In genomic region chr12:14418526-14418925, GRCh38 we compare ENCODE assay signal across 9 cellular contexts. TPM values are rescaled to one million over a fixed set of nuclear protein-coding genes. Genes with fewer than 3 reads are reported as not detected.
DNase-seq lines count a peak whose midpoint lies in the region; ATAC-seq, FAIRE-seq and TF ChIP-seq lines count a peak whose summit lies in the region.
"Had no signal": no experiment of that assay in that cellular context is flagged by ENCODE, and none has a peak within 500 bp of the region (broad histone marks: within the 10 kb centered on the region; RNA-seq: fewer than 3 reads in every experiment).

No MANE protein-coding gene starts in this region.

- no peak for TF ChIP-seq EP300 in ovary (IDR thresholded peaks at IDR 0.05)

- H3K27me3 Mint-ChIP-seq in H9 (ENCODE audit: low read depth): no peaks in the 10 kb centered on the region

- H2AK5ac ChIP-seq in H9 (ENCODE audit: insufficient read length, low read length): no peak overlapping the region

- no peak overlapping the region for H4K5ac ChIP-seq in H9 (ENCODE audit: insufficient read length, low read depth, low read length)

- H3K4me1 Mint-ChIP-seq in H9: peaks cover 45 to 51% of the 10 kb centered on the region in 2 experiments

- H3K4me3 ChIP-seq in SJCRH30 (peak overlapping the region; percentile 12), fibroblast of lung (replicated peaks in 1 of 4; ENCODE audit: control extremely low read depth in 1 of 4, insufficient read depth in 1 of 4, low read depth in 3 of 4, low read length in 4 of 4) (peak overlapping the region in 1 of 4 experiments; percentile 23), pancreas (peak overlapping the region in 1 of 4 donors; percentile 12), ovary (no peak overlapping the region)

- no peak overlapping the region for H3K56ac ChIP-seq in H9 (ENCODE audit: insufficient read length, low read depth, low read length)

- no peak overlapping the region for H2BK20ac ChIP-seq in H9 (ENCODE audit: low read depth, low read length, poor library complexity, severe bottlenecking)

- H3K9ac ChIP-seq in H9 (ENCODE audit: extremely low read depth, insufficient read length, low read length): peak overlapping the region; percentile 1
- H3K9ac ChIP-seq in fibroblast of lung (ENCODE audit: insufficient read depth, low read length): no peak overlapping the region

- H3K36me3 ChIP-seq in SJCRH30 (peaks cover 15% of the 10 kb centered on the region; the same call in 1 of the 2 replicates), fibroblast of lung (ENCODE audit: control insufficient read depth, insufficient read depth, low read length) (no peaks in the 10 kb centered on the region), pancreas (no peaks in the 10 kb centered on the region), ovary (no peaks in the 10 kb centered on the region)

- no peak overlapping the region for H2BK12ac ChIP-seq in H9 (ENCODE audit: insufficient read length, low read depth, low read length)

- H3K79me2 ChIP-seq in H9 (ENCODE audit: insufficient read depth, low read length) (peaks cover 32% of the 10 kb centered on the region; the same call in 1 of the 2 replicates), fibroblast of lung (ENCODE audit: control insufficient read depth, insufficient read depth, low read length) (peaks cover 42% of the 10 kb centered on the region)

- no peak for DNase-seq in H9
- DNase-seq in SJCRH30: peak in 1 of 2 experiments; percentile 33
- peak; percentile 46 to 63 for DNase-seq in fibroblast of lung (ENCODE audit: low read depth in 2 of 2)
- no peak for DNase-seq in pancreas
- no peak for DNase-seq in superior temporal gyrus (ENCODE audit: extremely low spot score)
- DNase-seq in ovary: no peak
- DNase-seq: activated effector memory CD4-positive, alpha-beta T cell treated with anti-CD3 and anti-CD28 coated beads, Interleukin-2, amount 50 U/mL, for 16 hours had no signal

- H3K9me3 Mint-ChIP-seq in H9: no peaks in the 10 kb centered on the region

- H3K36me3 Mint-ChIP-seq in H9 (ENCODE audit: insufficient read depth in 1 of 3, low read depth in 3 of 3): peaks cover 22 to 34% (median 24%) of the 10 kb centered on the region in 3 experiments

- no peaks in the 10 kb centered on the region for H4K20me1 ChIP-seq in H9 (ENCODE audit: control insufficient read depth, insufficient read depth, insufficient read length)
- no peaks in the 10 kb centered on the region for H4K20me1 ChIP-seq in fibroblast of lung (ENCODE audit: control insufficient read depth, extremely low read depth, insufficient read depth, low read length)

- no peak overlapping the region for H2BK5ac ChIP-seq in H9 (ENCODE audit: insufficient read length, low read length)

- H3K4me1 ChIP-seq in H9 (ENCODE audit: insufficient read depth, low read length): 0 out of 2 replicates have a peak, but pooled peaks cover 4% of the 10 kb centered on the region
- H3K4me1 ChIP-seq in SJCRH30: peaks cover 17% of the 10 kb centered on the region
- peaks cover 3% of the 10 kb centered on the region for H3K4me1 ChIP-seq in fibroblast of lung (ENCODE audit: control insufficient read depth, extremely low read depth, insufficient read depth, low read length)
- peaks cover 12 to 31% (median 15%) of the 10 kb centered on the region in 3 donors for H3K4me1 ChIP-seq in pancreas
- H3K4me1 ChIP-seq in ovary (ENCODE audit: insufficient read depth): peaks cover 1% of the 10 kb centered on the region

- H2BK120ac ChIP-seq in H9 (ENCODE audit: low read depth, low read length, poor library complexity, severe bottlenecking): no peak overlapping the region

- H3K9me3 ChIP-seq in H9 (ENCODE audit: control insufficient read depth, low read depth, low read length): no peaks in the 10 kb centered on the region
- peaks cover 10% of the 10 kb centered on the region for H3K9me3 ChIP-seq in SJCRH30 (replicated peaks)
- H3K9me3 ChIP-seq in fibroblast of lung (ENCODE audit: control insufficient read depth, insufficient read depth, low read depth, low read length): no peaks in the 10 kb centered on the region
- no peaks in the 10 kb centered on the region for H3K9me3 ChIP-seq in pancreas
- no peaks in the 10 kb centered on the region for H3K9me3 ChIP-seq in ovary

- H3K27ac ChIP-seq in H9 (ENCODE audit: insufficient read length, low read depth, low read length) (no peak overlapping the region), SJCRH30 (peak overlapping the region; percentile 58), fibroblast of lung (ENCODE audit: insufficient read depth, low read length) (no peak overlapping the region), pancreas (peak overlapping the region in 2 of 4 donors; percentile 19 to 34), ovary (no peak overlapping the region)

- H2BK15ac ChIP-seq in H9 (ENCODE audit: low read depth, low read length): no peak overlapping the region

- TF ChIP-seq CTCF in H9 (conservative IDR thresholded peaks at IDR 0.05): peak; percentile 51; the same call in 2 of the 3 replicates
- peak in 1 of 2 donors; percentile 28 for TF ChIP-seq CTCF in fibroblast of lung (conservative IDR thresholded peaks at IDR 0.05 in 1 of 2, IDR thresholded peaks at IDR 0.05 in 1 of 2; ENCODE audit: low read depth in 1 of 2, low read length in 2 of 2)
- no peak for TF ChIP-seq CTCF in pancreas (IDR thresholded peaks at IDR 0.05)
- no peak for TF ChIP-seq CTCF in ovary (IDR thresholded peaks at IDR 0.05)

- H2AFZ ChIP-seq in H9 (ENCODE audit: low read length) (no peak overlapping the region), fibroblast of lung (ENCODE audit: low read length) (no peak overlapping the region)

- H3K27me3 ChIP-seq in H9 (ENCODE audit: insufficient read depth, low read length) (no peaks in the 10 kb centered on the region), SJCRH30 (no peaks in the 10 kb centered on the region), fibroblast of lung (ENCODE audit: control insufficient read depth, insufficient read depth, low read length) (no peaks in the 10 kb centered on the region), pancreas (no peaks in the 10 kb centered on the region), ovary (no peaks in the 10 kb centered on the region)

- no peak overlapping the region for H3K4ac ChIP-seq in H9 (ENCODE audit: low read depth, low read length)

- peak overlapping the region; percentile 14 for H3K4me2 ChIP-seq in H9 (ENCODE audit: insufficient read depth, insufficient read length, low read length)
- no peak overlapping the region for H3K4me2 ChIP-seq in fibroblast of lung (ENCODE audit: extremely low read depth, insufficient read depth, low read length)

- no peaks in the 10 kb centered on the region for H3K23me2 ChIP-seq in H9 (ENCODE audit: insufficient read length, low read depth, low read length, poor library complexity, severe bottlenecking)

- WGBS in H9 (ENCODE audit: extremely low coverage, insufficient read length, low lambda C conversion rate): no CpG with 5 or more reads among the region's 2 CpGs
- 22 to 31% methylated on average over 2 of the region's 2 CpGs for WGBS in pancreas, 2 donors
- WGBS in ovary, 3 donors: 67 to 83% (median 72%) methylated on average over 2 of the region's 2 CpGs

- H3T11ph ChIP-seq in H9 (ENCODE audit: low read length): no peak overlapping the region

- no peak overlapping the region for H4K8ac ChIP-seq in H9 (replicated peaks; ENCODE audit: insufficient read length, low read depth, low read length)

- no peak overlapping the region for H3K4me3 Mint-ChIP-seq in H9

- H3K23ac ChIP-seq in H9 (ENCODE audit: insufficient read length, low read depth, low read length): no peak overlapping the region

- TF ChIP-seq POLR2A in ovary (IDR thresholded peaks at IDR 0.05): no peak

- H3K79me1 ChIP-seq in H9 (ENCODE audit: insufficient read depth, low read depth, low read length, poor library complexity, severe bottlenecking): peaks cover 3% of the 10 kb centered on the region

- FAIRE-seq in pancreas (lab: Jason Lieb, UNC): peak; percentile 97

- intact Hi-C loops in pancreas (cut with DNase I) (no loop called here), ovary (cut with DNase I) (no loop called here)

- ATAC-seq in pancreas (peak; percentile 76 to 83 (median 78)), GM21619 (IDR thresholded peaks at IDR 0.05; ENCODE audit: unreplicated experiment) (no peak), HG02642 (IDR thresholded peaks at IDR 0.05; ENCODE audit: poor library complexity, unreplicated experiment) (no peak)

- H3K14ac ChIP-seq in H9 (ENCODE audit: insufficient read depth, low read length): no peak overlapping the region

- no peak overlapping the region for H3K18ac ChIP-seq in H9 (ENCODE audit: insufficient read length, low read depth, low read length)

- H4K91ac ChIP-seq in H9 (ENCODE audit: insufficient read length, low read depth, low read length): no peak overlapping the region

- H3K27ac Mint-ChIP-seq in H9: no peak overlapping the region; a peak in 1 of 7 replicates

RNA-seq across cellular contexts. Expression of gene ATF7IP, which starts 53.0 kb away (rescaled TPM):
- total RNA-seq in H9 (2021): 165 and 172 TPM in 2 replicates
- 55.7 and 61.6 TPM in 2 replicates for total RNA-seq in SJCRH30 (2014; rRNA removed; shearing (Covaris generic))
- 14.1 and 18.0 TPM in 2 replicates for total RNA-seq in fibroblast of lung
- 13.1 and 13.2 TPM in 2 replicates for polyA plus RNA-seq in fibroblast of lung
- polyA plus RNA-seq in fibroblast of lung (2012): 10.2 and 11.4 TPM in 2 replicates
- polyA minus RNA-seq in fibroblast of lung (ENCODE audit: low replicate concordance): 64.6 and 65.9 TPM in 2 replicates
- total RNA-seq in pancreas: 10 to 100 TPM; 24.0 to 54.1 (median 30.3) TPM
- polyA plus RNA-seq in pancreas: 1 to 10 TPM; 5.7 to 5.9 TPM
- total RNA-seq in ovary: 10 to 100 TPM; 34.8 to 91.5 (median 78.4) TPM
- polyA plus RNA-seq in ovary: 10 to 100 TPM; 12.4 to 30.7 TPM

Comparison
In these comparisons a context has a peak if more than half of its experiments do, and no peak if none do; other contexts are left out.
1. DNase-seq: peak in fibroblast of lung (2 of 2); none in H9 (single experiment), pancreas (0 of 6), superior temporal gyrus (single experiment) and ovary (0 of 5).
2. ATAC-seq: peak in pancreas (4 of 4); none in GM21619 (single experiment) and HG02642 (single experiment).